ENCODE assay signal across 1 cellular context in the genomic region with DNA sequence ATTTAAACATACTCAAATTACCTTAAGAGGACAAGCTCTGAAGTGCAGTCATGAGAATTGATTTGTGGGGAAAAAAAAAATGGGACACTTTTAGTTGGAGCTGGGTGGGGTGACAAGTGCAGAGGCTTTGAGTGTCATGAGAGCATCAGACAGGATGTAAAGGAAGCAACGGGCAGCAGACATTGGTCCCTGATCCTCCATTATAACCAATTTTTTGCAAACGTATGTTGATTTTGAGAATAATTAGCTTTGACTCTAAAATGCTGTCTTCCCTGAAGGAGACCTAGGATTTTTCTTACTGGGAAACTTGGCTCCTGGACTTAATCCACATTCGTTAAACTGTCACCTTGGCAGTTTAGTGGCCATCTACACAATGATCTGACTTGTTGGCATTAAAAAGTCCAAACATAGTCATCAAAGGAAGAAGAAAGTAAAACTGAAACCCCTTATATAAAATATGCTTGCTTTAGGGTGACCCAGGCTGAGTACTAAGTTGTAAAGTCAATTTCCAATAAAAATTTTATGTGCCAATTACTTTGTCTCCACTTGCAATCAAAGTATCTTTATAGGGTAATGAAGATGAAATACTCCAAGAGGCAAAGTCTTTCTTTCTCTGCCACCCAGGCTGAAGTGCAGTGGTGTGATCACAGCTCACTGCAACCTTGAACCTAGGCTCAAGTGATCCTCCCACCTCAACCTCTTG.
TF ChIP-seq lines count a peak whose summit lies in the region.

No MANE protein-coding gene starts in this region.

TF ChIP-seq in GM12878, 131 proteins besides CTCF, POLR2A, EP300 and RAD21:
- TF ChIP-seq, protein P1, sequence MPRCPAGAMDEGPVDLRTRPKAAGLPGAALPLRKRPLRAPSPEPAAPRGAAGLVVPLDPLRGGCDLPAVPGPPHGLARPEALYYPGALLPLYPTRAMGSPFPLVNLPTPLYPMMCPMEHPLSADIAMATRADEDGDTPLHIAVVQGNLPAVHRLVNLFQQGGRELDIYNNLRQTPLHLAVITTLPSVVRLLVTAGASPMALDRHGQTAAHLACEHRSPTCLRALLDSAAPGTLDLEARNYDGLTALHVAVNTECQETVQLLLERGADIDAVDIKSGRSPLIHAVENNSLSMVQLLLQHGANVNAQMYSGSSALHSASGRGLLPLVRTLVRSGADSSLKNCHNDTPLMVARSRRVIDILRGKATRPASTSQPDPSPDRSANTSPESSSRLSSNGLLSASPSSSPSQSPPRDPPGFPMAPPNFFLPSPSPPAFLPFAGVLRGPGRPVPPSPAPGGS (IDR thresholded peaks at IDR 0.05; ENCODE audit: borderline replicate concordance, insufficient read depth, low read depth, low read length, poor library complexity, severe bottlenecking) = peak; percentile 11
- TF ChIP-seq ASH2L (IDR thresholded peaks at IDR 0.05; ENCODE audit: borderline replicate concordance, low read depth) (no peak), POLR2AphosphoS5 (IDR thresholded peaks at IDR 0.05; ENCODE audit: low read length) (0 out of 2 replicates have a peak, but pooled peaks have one; percentile 33), FOS (IDR thresholded peaks at IDR 0.05; ENCODE audit: borderline replicate concordance, extremely low read depth, insufficient read length) (no peak)
